In genomic region chr7:95646350-95646749, GRCh38 we compare ENCODE assay signal across 25 cellular contexts. TPM values are rescaled to one million over a fixed set of nuclear protein-coding genes. Genes with fewer than 3 reads are reported as not detected.
"Had no signal": no experiment of that assay in that cellular context is flagged by ENCODE, and none has a peak within 500 bp of the region (broad histone marks: within the 10 kb centered on the region; RNA-seq: fewer than 3 reads in every experiment).

No MANE protein-coding gene starts in this region.

- H3K4me1 ChIP-seq: colonic mucosa, right lobe of liver, stomach, testis, upper lobe of left lung had no signal

- H3K9me3 Mint-ChIP-seq: activated CD4-positive, alpha-beta memory T cell treated with anti-CD3 and anti-CD28 coated beads for 36 hours; activated T-helper 17 cell treated with anti-CD3 and anti-CD28 coated beads, Interleukin-2, amount 50 U/mL, for 72 hours; endodermal cell; memory B cell; WTC11 had no signal

- H3K36me3 Mint-ChIP-seq: activated CD4-positive, alpha-beta memory T cell treated with anti-CD3 and anti-CD28 coated beads for 36 hours; activated CD8-positive, alpha-beta memory T cell treated with anti-CD3 and anti-CD28 coated beads, Interleukin-2, amount 10 ng/mL, durations not matched to agents 7 days and 5 days; memory B cell; stimulated activated effector memory CD8-positive, alpha-beta T cell treated with anti-CD3 and anti-CD28 coated beads, Interleukin-12 subunit alpha, Interleukin-12 subunit beta, amount 100 ng/mL, for 72 hours; WTC11 had no signal

- DNase-seq: activated CD4-positive, alpha-beta memory T cell treated with anti-CD3 and anti-CD28 coated beads for 36 hours; activated CD4-positive, alpha-beta T cell treated with anti-CD3 and anti-CD28 coated beads for 36 hours; activated CD8-positive, alpha-beta memory T cell treated with anti-CD3 and anti-CD28 coated beads, Interleukin-2, amount 10 ng/mL, durations not matched to agents 7 days and 5 days; activated naive CD4-positive, alpha-beta T cell treated with anti-CD3 and anti-CD28 coated beads for 36 hours; activated naive CD8-positive, alpha-beta T cell treated with anti-CD3 and anti-CD28 coated beads, Interleukin-2, amount 50 U/mL, for 24 hours; activated T-cell treated with anti-CD3 and anti-CD28 coated beads, Interleukin-2, amount 50 U/mL, for 1 hour; aorta; brain microvascular endothelial cell; central memory CD4-positive, alpha-beta T cell; colonic mucosa; endodermal cell; foreskin fibroblast; naive thymus-derived CD8-positive, alpha-beta T cell; ovary; right lobe of liver; stimulated activated CD4-positive, alpha-beta T cell treated with anti-CD3 and anti-CD28 coated beads, Interleukin-4, amount 100 ng/mL, for 24 hours; stomach; testis; upper lobe of left lung had no signal

- H3K36me3 ChIP-seq: brain microvascular endothelial cell, colonic mucosa, ovary, right lobe of liver, stomach, upper lobe of left lung had no signal

- H3K4me3 Mint-ChIP-seq: activated CD4-positive, alpha-beta memory T cell treated with anti-CD3 and anti-CD28 coated beads for 36 hours; activated CD4-positive, alpha-beta T cell treated with anti-CD3 and anti-CD28 coated beads for 36 hours; activated CD8-positive, alpha-beta memory T cell treated with anti-CD3 and anti-CD28 coated beads, Interleukin-2, amount 10 ng/mL, durations not matched to agents 7 days and 5 days; activated naive CD4-positive, alpha-beta T cell treated with anti-CD3 and anti-CD28 coated beads for 36 hours; activated naive CD8-positive, alpha-beta T cell treated with anti-CD3 and anti-CD28 coated beads, Interleukin-2, amount 50 U/mL, for 24 hours; activated T-helper 17 cell treated with anti-CD3 and anti-CD28 coated beads, Interleukin-2, amount 50 U/mL, for 72 hours; endodermal cell; memory B cell; naive thymus-derived CD8-positive, alpha-beta T cell; stimulated activated effector memory CD8-positive, alpha-beta T cell treated with anti-CD3 and anti-CD28 coated beads, Interleukin-12 subunit alpha, Interleukin-12 subunit beta, amount 100 ng/mL, for 72 hours; WTC11 had no signal

- H3K4me2 ChIP-seq: smooth muscle cell had no signal

- H3K27ac Mint-ChIP-seq: activated CD4-positive, alpha-beta memory T cell treated with anti-CD3 and anti-CD28 coated beads for 36 hours; activated CD4-positive, alpha-beta T cell treated with anti-CD3 and anti-CD28 coated beads for 36 hours; activated CD8-positive, alpha-beta memory T cell treated with anti-CD3 and anti-CD28 coated beads, Interleukin-2, amount 10 ng/mL, durations not matched to agents 7 days and 5 days; activated naive CD4-positive, alpha-beta T cell treated with anti-CD3 and anti-CD28 coated beads for 36 hours; activated naive CD8-positive, alpha-beta T cell treated with anti-CD3 and anti-CD28 coated beads, Interleukin-2, amount 50 U/mL, for 24 hours; activated T-helper 17 cell treated with anti-CD3 and anti-CD28 coated beads, Interleukin-2, amount 50 U/mL, for 72 hours; endodermal cell; memory B cell; naive thymus-derived CD8-positive, alpha-beta T cell; stimulated activated effector memory CD8-positive, alpha-beta T cell treated with anti-CD3 and anti-CD28 coated beads, Interleukin-12 subunit alpha, Interleukin-12 subunit beta, amount 100 ng/mL, for 72 hours; WTC11 had no signal

- H3K27ac ChIP-seq: brain microvascular endothelial cell, colonic mucosa, epithelial cell of prostate, ovary, right lobe of liver, stomach, testis, upper lobe of left lung had no signal

- H3K27me3 ChIP-seq: brain microvascular endothelial cell, colonic mucosa, ovary, right lobe of liver, stomach, testis, upper lobe of left lung had no signal

- H3K27me3 Mint-ChIP-seq: activated CD4-positive, alpha-beta memory T cell treated with anti-CD3 and anti-CD28 coated beads for 36 hours; activated T-helper 17 cell treated with anti-CD3 and anti-CD28 coated beads, Interleukin-2, amount 50 U/mL, for 72 hours had no signal

- ATAC-seq: activated CD4-positive, alpha-beta T cell treated with anti-CD3 and anti-CD28 coated beads for 36 hours; activated CD8-positive, alpha-beta memory T cell treated with anti-CD3 and anti-CD28 coated beads, Interleukin-2, amount 10 ng/mL, durations not matched to agents 7 days and 5 days; activated naive CD8-positive, alpha-beta T cell treated with anti-CD3 and anti-CD28 coated beads, Interleukin-2, amount 50 U/mL, for 24 hours; activated T-helper 17 cell treated with anti-CD3 and anti-CD28 coated beads, Interleukin-2, amount 50 U/mL, for 72 hours; naive thymus-derived CD8-positive, alpha-beta T cell; right lobe of liver; stimulated activated effector memory CD8-positive, alpha-beta T cell treated with anti-CD3 and anti-CD28 coated beads, Interleukin-12 subunit alpha, Interleukin-12 subunit beta, amount 100 ng/mL, for 72 hours; WTC11 had no signal

- H3K4me1 Mint-ChIP-seq: activated CD4-positive, alpha-beta T cell treated with anti-CD3 and anti-CD28 coated beads for 36 hours; activated CD8-positive, alpha-beta memory T cell treated with anti-CD3 and anti-CD28 coated beads, Interleukin-2, amount 10 ng/mL, durations not matched to agents 7 days and 5 days; activated naive CD8-positive, alpha-beta T cell treated with anti-CD3 and anti-CD28 coated beads, Interleukin-2, amount 50 U/mL, for 24 hours; activated T-helper 17 cell treated with anti-CD3 and anti-CD28 coated beads, Interleukin-2, amount 50 U/mL, for 72 hours; endodermal cell; naive thymus-derived CD8-positive, alpha-beta T cell; stimulated activated effector memory CD8-positive, alpha-beta T cell treated with anti-CD3 and anti-CD28 coated beads, Interleukin-12 subunit alpha, Interleukin-12 subunit beta, amount 100 ng/mL, for 72 hours; WTC11 had no signal

- H3K9me3 ChIP-seq: colonic mucosa, ovary, right lobe of liver, stomach, testis, upper lobe of left lung had no signal

- H3K4me3 ChIP-seq: colonic mucosa, ovary, right lobe of liver, smooth muscle cell, stomach, testis, upper lobe of left lung had no signal

RNA-seq across cellular contexts. Expression of gene PDK4, which starts 50.0 kb away (rescaled TPM):
- total RNA-seq: activated CD4-positive, alpha-beta memory T cell treated with anti-CD3 and anti-CD28 coated beads for 36 hours; activated CD4-positive, alpha-beta T cell treated with anti-CD3 and anti-CD28 coated beads for 36 hours; activated CD8-positive, alpha-beta memory T cell treated with anti-CD3 and anti-CD28 coated beads, Interleukin-2, amount 10 ng/mL, durations not matched to agents 7 days and 5 days; activated naive CD4-positive, alpha-beta T cell treated with anti-CD3 and anti-CD28 coated beads for 36 hours; activated T-helper 17 cell treated with anti-CD3 and anti-CD28 coated beads, Interleukin-2, amount 50 U/mL, for 72 hours; smooth muscle cell had no signal
